In the genomic region with DNA sequence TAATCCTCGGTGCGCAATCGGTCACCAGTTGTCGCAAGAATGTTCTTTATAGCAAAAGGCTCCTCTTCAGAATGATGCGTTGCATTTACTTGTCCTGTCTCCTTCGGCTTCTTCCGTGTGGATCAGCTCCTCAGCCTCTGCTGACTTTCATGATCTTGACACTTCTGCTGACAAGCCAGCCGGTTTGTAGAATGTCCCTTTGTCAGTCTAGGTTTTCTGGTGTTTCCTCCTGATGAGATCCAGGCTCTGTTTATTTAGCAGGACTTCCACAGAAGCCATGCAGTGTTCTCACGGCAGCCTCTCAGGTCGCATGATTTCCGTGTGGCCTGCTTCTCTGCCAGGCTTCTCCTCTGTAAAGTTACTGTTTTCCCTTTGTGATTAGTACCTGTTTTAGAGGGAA, we compare ENCODE assay signal across 8 cellular contexts.
DNase-seq lines count a peak whose midpoint lies in the region; ATAC-seq, FAIRE-seq and TF ChIP-seq lines count a peak whose summit lies in the region.

No MANE protein-coding gene starts in this region.

- H3K4me2 ChIP-seq in A549 = peak overlapping the region; percentile 57

- TF ChIP-seq CTCF in A549 (IDR thresholded peaks at IDR 0.05) (no peak), HFFc6 (IDR thresholded peaks at IDR 0.05) (no peak), ascending aorta (IDR thresholded peaks at IDR 0.05) (no peak)

- no peaks in the 10 kb centered on the region for H3K27me3 ChIP-seq in ascending aorta

- DNase-seq in A549 (ENCODE audit: low read depth in 1 of 2, low spot score in 1 of 2) = no peak
- DNase-seq in HFFc6 = no peak
- DNase-seq in ascending aorta (ENCODE audit: low spot score in 2 of 2) = no peak
- no peak for DNase-seq in activated gamma-delta T cell (lab: John Stamatoyannopoulos, UW)
- no peak for DNase-seq in frontal cortex (ENCODE audit: low spot score in 2 of 2)

- intact Hi-C loops in ascending aorta (cut with DNase I) = loop anchor here (2.0 to 5.0 kb wide), 8 partner anchors 50 to 1520 kb away; a partner anchor contains a TSS

- ATAC-seq in A549 = no peak
- no peak for ATAC-seq in HG03442 (IDR thresholded peaks at IDR 0.05; ENCODE audit: unreplicated experiment)
- ATAC-seq in HG02571 (IDR thresholded peaks at IDR 0.05; ENCODE audit: unreplicated experiment) = no peak

- WGBS in A549 (ENCODE audit: missing lambda C conversion rate) = 87% methylated on average over 11 of the region's 11 CpGs
- 81 to 86% methylated on average over 8 to 9 of the region's 11 CpGs for WGBS in mesodermal cell (ENCODE audit: insufficient coverage in 2 of 2), 2 experiments

- no peak for TF ChIP-seq POLR2A in A549 (IDR thresholded peaks at IDR 0.05; ENCODE audit: low read length)

- peaks cover 11% of the 10 kb centered on the region for H3K9me3 Mint-ChIP-seq in HFFc6

- H3K4me1 ChIP-seq in A549 (peaks cover 8% of the 10 kb centered on the region), ascending aorta (peaks cover 0 to 10% of the 10 kb centered on the region in 2 donors), mesodermal cell (ENCODE audit: control insufficient read depth, insufficient read depth, low read length, poor library complexity, severe bottlenecking) (peaks cover 12% of the 10 kb centered on the region)

- H3K27me3 Mint-ChIP-seq in HFFc6 (ENCODE audit: insufficient read depth) = peaks cover 4% of the 10 kb centered on the region

- H3K4me1 Mint-ChIP-seq in HFFc6 (ENCODE audit: low read depth) = peaks cover 46% of the 10 kb centered on the region

- POLR2A ChIA-PET in A549 (lab: Yijun Ruan, JAX) = interaction anchor here (1.2 kb wide), 1 partner anchor 69 kb away, joined by 17 read pairs; a partner anchor contains a TSS

- H3K36me3 ChIP-seq in ascending aorta = no peaks in the 10 kb centered on the region
- no peaks in the 10 kb centered on the region for H3K36me3 ChIP-seq in mesodermal cell (ENCODE audit: control insufficient read depth, insufficient read depth, low read length)

- no peak for TF ChIP-seq RAD21 in A549 (conservative IDR thresholded peaks at IDR 0.05 in 1 of 2, IDR thresholded peaks at IDR 0.05 in 1 of 2)

- H3K9me3 ChIP-seq in A549 = peaks cover 6% of the 10 kb centered on the region; the same call in 1 of the 3 replicates
- H3K9me3 ChIP-seq in ascending aorta = no peaks in the 10 kb centered on the region
- H3K9me3 ChIP-seq in mesodermal cell (ENCODE audit: control insufficient read depth, low read length) = peaks cover 9% of the 10 kb centered on the region

- FAIRE-seq in A549 (lab: Jason Lieb, UNC) (no peak), frontal cortex (lab: Jason Lieb, UNC) (no peak)

- H3K4me3 ChIP-seq in A549 (no peak overlapping the region; the same call in 2 of the 3 replicates), ascending aorta (peak overlapping the region; percentile 76 to 79), mesodermal cell (ENCODE audit: extremely low read depth, insufficient read depth, low read length, poor library complexity, severe bottlenecking) (peak overlapping the region; percentile 52)

- TF ChIP-seq EP300 in A549 (IDR thresholded peaks at IDR 0.05) = no peak

- peak overlapping the region; percentile 90 for H3K27ac Mint-ChIP-seq in HFFc6

- H3K27ac ChIP-seq in A549 (peak overlapping the region in 1 of 2 experiments; percentile 93; a peak in 3 of 6 replicates), ascending aorta (peak overlapping the region; percentile 88 to 93), mesodermal cell (ENCODE audit: low read depth, low read length, severe bottlenecking) (peak overlapping the region; percentile 95)

- CTCF ChIA-PET in A549 (lab: Yijun Ruan, JAX) = interaction anchor here (0.7 to 1.3 kb wide), 9 partner anchors 42 to 641 kb away, joined by 3 to 4 read pairs (median 3); no protein-coding TSS in a partner anchor

- H3K4me3 Mint-ChIP-seq in HFFc6 = peak overlapping the region; percentile 94

- 0 out of 2 replicates have a peak, but pooled peaks cover 7% of the 10 kb centered on the region for H3K36me3 Mint-ChIP-seq in HFFc6 (ENCODE audit: low read depth)

TF ChIP-seq in A549, 52 proteins besides CTCF, POLR2A, EP300 and RAD21:
- TF ChIP-seq, protein P1, sequence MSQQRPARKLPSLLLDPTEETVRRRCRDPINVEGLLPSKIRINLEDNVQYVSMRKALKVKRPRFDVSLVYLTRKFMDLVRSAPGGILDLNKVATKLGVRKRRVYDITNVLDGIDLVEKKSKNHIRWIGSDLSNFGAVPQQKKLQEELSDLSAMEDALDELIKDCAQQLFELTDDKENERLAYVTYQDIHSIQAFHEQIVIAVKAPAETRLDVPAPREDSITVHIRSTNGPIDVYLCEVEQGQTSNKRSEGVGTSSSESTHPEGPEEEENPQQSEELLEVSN (IDR thresholded peaks at IDR 0.05; ENCODE audit: borderline replicate concordance, low read depth) = no peak
- TF ChIP-seq KDM5A (IDR thresholded peaks at IDR 0.05) = no peak
- TF ChIP-seq, protein P2, sequence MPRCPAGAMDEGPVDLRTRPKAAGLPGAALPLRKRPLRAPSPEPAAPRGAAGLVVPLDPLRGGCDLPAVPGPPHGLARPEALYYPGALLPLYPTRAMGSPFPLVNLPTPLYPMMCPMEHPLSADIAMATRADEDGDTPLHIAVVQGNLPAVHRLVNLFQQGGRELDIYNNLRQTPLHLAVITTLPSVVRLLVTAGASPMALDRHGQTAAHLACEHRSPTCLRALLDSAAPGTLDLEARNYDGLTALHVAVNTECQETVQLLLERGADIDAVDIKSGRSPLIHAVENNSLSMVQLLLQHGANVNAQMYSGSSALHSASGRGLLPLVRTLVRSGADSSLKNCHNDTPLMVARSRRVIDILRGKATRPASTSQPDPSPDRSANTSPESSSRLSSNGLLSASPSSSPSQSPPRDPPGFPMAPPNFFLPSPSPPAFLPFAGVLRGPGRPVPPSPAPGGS (IDR thresholded peaks at IDR 0.05) = no peak
- TF ChIP-seq POLR2AphosphoS2 (conservative IDR thresholded peaks at IDR 0.05; ENCODE audit: low read length) = no peak
- no peak for TF ChIP-seq MYC (IDR thresholded peaks at IDR 0.05; ENCODE audit: borderline replicate concordance, low read length)
- no peak for TF ChIP-seq HOXB13 (CRISPR knock-in tag; IDR thresholded peaks at IDR 0.05; ENCODE audit: low read depth)
- TF ChIP-seq HEYL (CRISPR knock-in tag; IDR thresholded peaks at IDR 0.05) = no peak
- no peak for TF ChIP-seq HOXB5 (CRISPR knock-in tag; IDR thresholded peaks at IDR 0.05)
- no peak for TF ChIP-seq EHF (CRISPR knock-in tag; IDR thresholded peaks at IDR 0.05)
- no peak for TF ChIP-seq JUNB (IDR thresholded peaks at IDR 0.05)
